ENCODE assay signal across 13 cellular contexts in genomic region chr17:496761-497586, GRCh38. TPM values are rescaled to one million over a fixed set of nuclear protein-coding genes. Genes with fewer than 3 reads are reported as not detected.
DNase-seq lines count a peak whose midpoint lies in the region; TF ChIP-seq lines count a peak whose summit lies in the region.
"Had no signal": no experiment of that assay in that cellular context is flagged by ENCODE, and none has a peak within 500 bp of the region (broad histone marks: within the 10 kb centered on the region; RNA-seq: fewer than 3 reads in every experiment).

No MANE protein-coding gene starts in this region.

- no peak overlapping the region for H3K4ac ChIP-seq in neuronal stem cell (ENCODE audit: low read length)

- H3K4me3 Mint-ChIP-seq in activated naive CD8-positive, alpha-beta T cell, result peak overlapping the region; percentile 66
- H3K4me3 Mint-ChIP-seq: memory B cell had no signal

- H3K9ac ChIP-seq in neuronal stem cell (ENCODE audit: low read depth, low read length, poor library complexity), result no peak overlapping the region
- H3K9ac ChIP-seq: parathyroid adenoma had no signal

- H3K4me1 ChIP-seq in neuronal stem cell (ENCODE audit: control insufficient read depth in 2 of 2, insufficient read depth in 1 of 2, low read depth in 1 of 2, low read length in 2 of 2) (peaks cover 2% of the 10 kb centered on the region in 2 donors), BE2C (no peaks in the 10 kb centered on the region)
- H3K4me1 ChIP-seq: parathyroid adenoma had no signal

- no peak overlapping the region for H3K18ac ChIP-seq in neuronal stem cell (ENCODE audit: low read length)

- H4K91ac ChIP-seq in neuronal stem cell (ENCODE audit: low read depth, low read length, poor library complexity), result no peak overlapping the region

- H3K14ac ChIP-seq in neuronal stem cell (ENCODE audit: low read length), result no peak overlapping the region

- H3K9me3 ChIP-seq in neuronal stem cell (replicated peaks in 1 of 2; ENCODE audit: control insufficient read depth in 2 of 2, insufficient read depth in 1 of 2, low read depth in 1 of 2, low read length in 2 of 2) (peaks cover 0 to 2% of the 10 kb centered on the region in 2 donors), BE2C (no peaks in the 10 kb centered on the region)

- H3K27me3 ChIP-seq in neuronal stem cell (ENCODE audit: control insufficient read depth in 3 of 3, insufficient read depth in 3 of 3, low read depth in 1 of 3, low read length in 3 of 3) (peaks cover 0 to 12% (median 2%) of the 10 kb centered on the region in 3 experiments), BE2C (no peaks in the 10 kb centered on the region)

- H2AK5ac ChIP-seq in neuronal stem cell (ENCODE audit: low read depth, low read length), result no peak overlapping the region

- peak overlapping the region; percentile 72 for H3K27ac Mint-ChIP-seq in activated naive CD8-positive, alpha-beta T cell
- H3K27ac Mint-ChIP-seq: memory B cell had no signal

- no peaks in the 10 kb centered on the region for H3K27me3 Mint-ChIP-seq in activated naive CD8-positive, alpha-beta T cell

- peak overlapping the region; percentile 39 for H2AFZ ChIP-seq in neuronal stem cell (ENCODE audit: low read length)
- H2AFZ ChIP-seq: parathyroid adenoma had no signal

- no peak overlapping the region for H2BK120ac ChIP-seq in neuronal stem cell (ENCODE audit: low read depth, low read length)

- peak; percentile 9 for DNase-seq in activated CD4-positive, alpha-beta T cell treated with anti-CD3 and anti-CD28 coated beads for 48 hours
- DNase-seq in activated CD4-positive, alpha-beta T cell treated with anti-CD3 and anti-CD28 coated beads, Interleukin-2, amount 50 U/mL, for 48 hours, result no peak
- peak; percentile 55 for DNase-seq in GM10266 (ENCODE audit: extremely low spot score)
- DNase-seq in neuronal stem cell (ENCODE audit: low spot score), result no peak
- no peak for DNase-seq in BE2C
- no peak for DNase-seq in anterior cingulate cortex (lab: John Stamatoyannopoulos, UW)
- DNase-seq in OCI-M1 (lab: John Stamatoyannopoulos, UW), result no peak
- DNase-seq: ACHN, H7, trophoblast cell had no signal

- H4K8ac ChIP-seq in neuronal stem cell (ENCODE audit: low read depth, low read length), result no peak overlapping the region

- peak overlapping the region; percentile 34 for H2BK15ac ChIP-seq in neuronal stem cell (ENCODE audit: low read length)

- H3K4me3 ChIP-seq in neuronal stem cell (ENCODE audit: low read length in 2 of 2) (no peak overlapping the region), BE2C (ENCODE audit: low read depth, low read length) (no peak overlapping the region)

- H3K4me2 ChIP-seq in neuronal stem cell (ENCODE audit: insufficient read depth, low read length, poor library complexity, severe bottlenecking), result no peak overlapping the region

- no peak overlapping the region for H3K23ac ChIP-seq in neuronal stem cell (ENCODE audit: low read depth, low read length, poor library complexity)

- H3K4me1 Mint-ChIP-seq in activated naive CD8-positive, alpha-beta T cell (ENCODE audit: low read depth), result peaks cover 62% of the 10 kb centered on the region

- H3K9me3 Mint-ChIP-seq in activated naive CD8-positive, alpha-beta T cell (ENCODE audit: low read depth), result no peaks in the 10 kb centered on the region
- H3K9me3 Mint-ChIP-seq: memory B cell had no signal

- no peak overlapping the region for H3K27ac ChIP-seq in neuronal stem cell (replicated peaks; ENCODE audit: low read length)
- H3K27ac ChIP-seq: parathyroid adenoma had no signal

- no peak for TF ChIP-seq CTCF in GM10266 (IDR thresholded peaks at IDR 0.05; ENCODE audit: control insufficient read depth, insufficient read depth, low read depth, missing control alignments)
- no peak for TF ChIP-seq CTCF in BE2C (IDR thresholded peaks at IDR 0.05; ENCODE audit: low read depth, low read length)

- no peaks in the 10 kb centered on the region for H3K36me3 Mint-ChIP-seq in activated naive CD8-positive, alpha-beta T cell
- H3K36me3 Mint-ChIP-seq: memory B cell had no signal

- no peak overlapping the region for H2BK5ac ChIP-seq in neuronal stem cell (ENCODE audit: low read length)

- no peaks in the 10 kb centered on the region for H3K79me1 ChIP-seq in neuronal stem cell (ENCODE audit: low read depth, low read length)

- no peak overlapping the region for H2BK12ac ChIP-seq in neuronal stem cell (ENCODE audit: low read length)

- no CpG with 5 or more reads among the region's 18 CpGs for WGBS in neuronal stem cell (ENCODE audit: extremely low coverage in 2 of 2, insufficient read length in 2 of 2, insufficient replicate concordance in 1 of 2), 2 donors

- H3K36me3 ChIP-seq in neuronal stem cell (replicated peaks in 1 of 2; ENCODE audit: control insufficient read depth in 2 of 2, insufficient read depth in 2 of 2, low read length in 2 of 2) (no peaks in the 10 kb centered on the region), BE2C (no peaks in the 10 kb centered on the region)

RNA-seq across cellular contexts. Expression of gene RFLNB, which starts 51.2 kb away (rescaled TPM):
- polyA plus RNA-seq in neuronal stem cell (2013, experiment 1 of 2), result 16.8 TPM
- 18.1 TPM for polyA plus RNA-seq in neuronal stem cell (2013, experiment 2 of 2)
- polyA plus RNA-seq in BE2C (2012; ENCODE audit: insufficient read depth, insufficient read length, low read depth), result 1.2 TPM

Comparison
In these comparisons a context has a peak if more than half of its experiments do, and no peak if none do; other contexts are left out.
1. DNase-seq: peak in activated CD4-positive, alpha-beta T cell treated with anti-CD3 and anti-CD28 coated beads for 48 hours (single experiment) and GM10266 (single experiment); none in activated CD4-positive, alpha-beta T cell treated with anti-CD3 and anti-CD28 coated beads, Interleukin-2, amount 50 U/mL, for 48 hours (0 of 2), neuronal stem cell (single experiment), BE2C (single experiment), anterior cingulate cortex (0 of 58) and OCI-M1 (single experiment).